Comparison of ENCODE assay signal across 22 cellular contexts in the genomic region with DNA sequence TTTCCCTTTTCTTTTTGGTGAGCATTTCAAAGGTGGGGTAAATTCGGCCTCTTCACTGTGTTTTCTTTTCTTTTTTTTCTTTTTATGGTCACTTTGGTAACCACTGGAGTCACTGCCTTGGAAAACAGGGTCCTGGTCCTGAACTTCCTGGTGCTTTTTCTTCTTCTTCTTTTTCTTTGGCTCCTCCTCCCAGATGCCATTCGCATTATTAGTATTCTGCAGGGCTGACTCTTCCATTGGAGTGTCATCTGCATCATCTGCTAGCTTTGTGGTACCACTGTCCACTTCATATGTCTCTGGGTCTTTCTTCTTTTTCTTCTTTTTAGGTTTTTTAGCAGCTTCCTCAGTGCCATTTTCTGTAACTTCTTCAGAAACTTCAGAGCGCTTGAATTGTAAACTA.
"Had no signal": no experiment of that assay in that cellular context is flagged by ENCODE, and none has a peak within 500 bp of the region (broad histone marks: within the 10 kb centered on the region; RNA-seq: fewer than 3 reads in every experiment).

No MANE protein-coding gene starts in this region.

- H3K9me3 ChIP-seq: body of pancreas, lower lobe of right lung, prostate gland, spleen, tibial artery had no signal

- H3K27ac ChIP-seq: body of pancreas, cardiac muscle cell, lower lobe of right lung, prostate gland, spleen, tibial artery had no signal

- H3K4me1 Mint-ChIP-seq: activated B cell treated with CpG ODN at 0.5 μM for 24 hours; activated CD4-positive, alpha-beta T cell treated with anti-CD3 and anti-CD28 coated beads for 36 hours; activated naive CD8-positive, alpha-beta T cell treated with anti-CD3 and anti-CD28 coated beads, Interleukin-2, amount 50 U/mL, for 24 hours had no signal

- H3K27me3 Mint-ChIP-seq: activated B cell treated with CpG ODN at 0.5 μM for 24 hours; activated CD4-positive, alpha-beta T cell treated with anti-CD3 and anti-CD28 coated beads for 36 hours; activated naive CD8-positive, alpha-beta T cell treated with anti-CD3 and anti-CD28 coated beads, Interleukin-2, amount 50 U/mL, for 24 hours; dendritic cell treated with granulocyte-macrophage colony-stimulating factor and Interleukin-4, amounts not matched to agents 40 ng/mL and 50 ng/mL, for 4 days; naive thymus-derived CD8-positive, alpha-beta T cell; T-cell had no signal

- H3K4me3 ChIP-seq: body of pancreas, cardiac muscle cell, lower lobe of right lung, prostate gland, spleen, tibial artery had no signal

- H3K36me3 ChIP-seq: cardiac muscle cell, prostate gland had no signal

- DNase-seq: activated B cell treated with CpG ODN at 0.5 μM for 24 hours; activated CD4-positive, alpha-beta T cell treated with anti-CD3 and anti-CD28 coated beads for 36 hours; activated CD4-positive, alpha-beta T cell treated with anti-CD3 and anti-CD28 coated beads, Interleukin-2, amount 50 U/mL, for 48 hours; activated CD8-positive, alpha-beta memory T cell treated with anti-CD3 and anti-CD28 coated beads, Interleukin-2, amount 50 U/mL, for 48 hours; activated naive CD4-positive, alpha-beta T cell treated with anti-CD3 and anti-CD28 coated beads for 36 hours; activated naive CD8-positive, alpha-beta T cell treated with anti-CD3 and anti-CD28 coated beads, Interleukin-2, amount 50 U/mL, for 24 hours; activated T-cell treated with anti-CD3 and anti-CD28 coated beads, Interleukin-2, amount 50 U/mL, for 4 hours; body of pancreas; effector CD4-positive, alpha-beta T cell; kidney; lower lobe of right lung; naive thymus-derived CD8-positive, alpha-beta T cell; spleen; stimulated activated CD4-positive, alpha-beta T cell treated with anti-CD3 and anti-CD28 coated beads, Interleukin-4, amount 100 ng/mL, for 24 hours; stimulated activated naive CD8-positive, alpha-beta T cell treated with anti-CD3 and anti-CD28 coated beads, Interleukin-15, Interleukin-2, amounts not matched to agents 100 U/mL and 50 U/mL, for 24 hours; T-cell; T1000; tibial artery had no signal

- H3K27ac Mint-ChIP-seq: activated B cell treated with CpG ODN at 0.5 μM for 24 hours; activated CD4-positive, alpha-beta T cell treated with anti-CD3 and anti-CD28 coated beads for 36 hours; activated naive CD4-positive, alpha-beta T cell treated with anti-CD3 and anti-CD28 coated beads for 36 hours; activated naive CD8-positive, alpha-beta T cell treated with anti-CD3 and anti-CD28 coated beads, Interleukin-2, amount 50 U/mL, for 24 hours; activated T-helper 2 cell treated with anti-CD3 and anti-CD28 coated beads, Interferon-gamma antibody, Interleukin-2, Interleukin-4, amounts not matched to agents 10 μg/mL and 5 μg/mL and 100 μg/mL, durations not matched to agents 14 hours and 24 hours and 36 hours; dendritic cell treated with granulocyte-macrophage colony-stimulating factor and Interleukin-4, amounts not matched to agents 40 ng/mL and 50 ng/mL, for 4 days; T-cell had no signal

- H3K4me1 ChIP-seq: body of pancreas, lower lobe of right lung, spleen, tibial artery had no signal

- H3K27me3 ChIP-seq: body of pancreas, cardiac muscle cell, spleen, tibial artery had no signal

- H3K9me3 Mint-ChIP-seq: activated B cell treated with CpG ODN at 0.5 μM for 24 hours; activated naive CD4-positive, alpha-beta T cell treated with anti-CD3 and anti-CD28 coated beads for 36 hours; activated naive CD8-positive, alpha-beta T cell treated with anti-CD3 and anti-CD28 coated beads, Interleukin-2, amount 50 U/mL, for 24 hours; activated T-cell treated with anti-CD3 and anti-CD28 coated beads, Interleukin-2, amount 50 U/mL, for 4 hours; activated T-helper 2 cell treated with anti-CD3 and anti-CD28 coated beads, Interferon-gamma antibody, Interleukin-2, Interleukin-4, amounts not matched to agents 10 μg/mL and 5 μg/mL and 100 μg/mL, durations not matched to agents 14 hours and 24 hours and 36 hours; dendritic cell treated with granulocyte-macrophage colony-stimulating factor and Interleukin-4, amounts not matched to agents 40 ng/mL and 50 ng/mL, for 4 days; naive thymus-derived CD8-positive, alpha-beta T cell; T-cell had no signal

- H3K4me3 Mint-ChIP-seq: activated B cell treated with CpG ODN at 0.5 μM for 24 hours; activated CD4-positive, alpha-beta T cell treated with anti-CD3 and anti-CD28 coated beads for 36 hours; activated naive CD4-positive, alpha-beta T cell treated with anti-CD3 and anti-CD28 coated beads for 36 hours; activated naive CD8-positive, alpha-beta T cell treated with anti-CD3 and anti-CD28 coated beads, Interleukin-2, amount 50 U/mL, for 24 hours; activated T-cell treated with anti-CD3 and anti-CD28 coated beads, Interleukin-2, amount 50 U/mL, for 4 hours; dendritic cell treated with granulocyte-macrophage colony-stimulating factor and Interleukin-4, amounts not matched to agents 40 ng/mL and 50 ng/mL, for 4 days; naive thymus-derived CD8-positive, alpha-beta T cell; T-cell had no signal
